8 cellular contexts compared by ENCODE assay signal in the genomic region with DNA sequence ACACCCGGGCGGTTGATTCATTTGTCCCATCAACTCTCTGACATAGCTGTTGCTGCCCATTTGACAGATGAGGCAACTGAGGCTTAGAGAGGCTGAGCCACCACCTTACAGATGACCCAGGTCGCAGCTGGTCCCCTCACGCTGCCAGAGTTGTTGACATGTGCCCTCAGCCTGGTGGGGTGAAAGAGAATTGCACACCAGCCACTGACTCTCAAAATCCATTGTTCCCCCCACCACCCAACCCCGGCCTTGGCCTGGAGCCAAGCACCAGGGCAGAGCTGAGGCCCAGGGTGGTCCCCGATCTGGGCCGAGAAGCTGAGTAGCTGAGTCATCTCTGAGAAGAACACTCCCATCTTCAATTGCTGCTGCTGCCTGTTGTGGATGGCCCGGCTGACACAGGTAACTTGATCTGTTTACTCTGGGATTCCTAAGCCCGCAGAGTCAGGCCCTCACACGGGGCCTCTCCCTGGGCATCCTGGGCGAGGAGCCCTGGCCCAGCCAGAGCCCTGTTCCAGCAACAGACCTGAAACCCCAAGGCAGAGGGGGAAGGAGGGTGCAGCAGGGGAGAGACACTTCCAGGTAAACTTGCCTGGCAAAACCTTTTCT. TPM values are rescaled to one million over a fixed set of nuclear protein-coding genes. Genes with fewer than 3 reads are reported as not detected.
DNase-seq lines count a peak whose midpoint lies in the region; ATAC-seq lines count a peak whose summit lies in the region.

No MANE protein-coding gene starts in this region.

- no peaks in the 10 kb centered on the region for H3K36me3 ChIP-seq in neuronal stem cell (replicated peaks in 1 of 2; ENCODE audit: control insufficient read depth in 2 of 2, insufficient read depth in 2 of 2, low read length in 2 of 2)

- no peak for ATAC-seq in GM21737 (IDR thresholded peaks at IDR 0.05; ENCODE audit: unreplicated experiment)

- peaks cover 0 to 8% of the 10 kb centered on the region in 2 donors for H3K4me1 ChIP-seq in neuronal stem cell (ENCODE audit: control insufficient read depth in 2 of 2, insufficient read depth in 1 of 2, low read depth in 1 of 2, low read length in 2 of 2)

- DNase-seq in GM03348 (ENCODE audit: low spot score) (peak; percentile 13), NCI-H2107 treated with DMSO at 0.1 percent for 48 hours (lab: John Stamatoyannopoulos, UW; ENCODE audit: unreplicated experiment) (peak; percentile 91), T47D (ENCODE audit: low read depth in 1 of 2, low spot score in 1 of 2) (peak; percentile 47 to 77), neuronal stem cell (ENCODE audit: low spot score) (no peak), NOMO-1 treated with DMSO at 0.1 percent for 48 hours (lab: John Stamatoyannopoulos, UW; ENCODE audit: unreplicated experiment) (no peak)
- DNase-seq in stimulated activated CD4-positive, alpha-beta T cell treated with anti-CD3 and anti-CD28 coated beads, Interleukin-12 subunit alpha, Interleukin-12 subunit beta, amount 100 ng/mL, for 4 hours = no peak
- DNase-seq in activated CD8-positive, alpha-beta memory T cell treated with anti-CD3 and anti-CD28 coated beads, Interleukin-2, amount 50 U/mL, for 48 hours = no peak

- H3K27ac ChIP-seq in neuronal stem cell (replicated peaks; ENCODE audit: low read length) = no peak overlapping the region

- H3K4me3 ChIP-seq in neuronal stem cell (ENCODE audit: low read length in 2 of 2) = no peak overlapping the region

- no peaks in the 10 kb centered on the region for H3K27me3 ChIP-seq in neuronal stem cell (ENCODE audit: control insufficient read depth in 3 of 3, insufficient read depth in 3 of 3, low read depth in 1 of 3, low read length in 3 of 3)

- H3K18ac ChIP-seq in neuronal stem cell (ENCODE audit: low read length) = peak overlapping the region; percentile 90

- H3K23ac ChIP-seq in neuronal stem cell (ENCODE audit: low read depth, low read length, poor library complexity) = peak overlapping the region; percentile 55

- H3K79me1 ChIP-seq in neuronal stem cell (ENCODE audit: low read depth, low read length) = peaks cover 8% of the 10 kb centered on the region

- no peak overlapping the region for H4K8ac ChIP-seq in neuronal stem cell (ENCODE audit: low read depth, low read length)

- H2BK120ac ChIP-seq in neuronal stem cell (ENCODE audit: low read depth, low read length) = no peak overlapping the region

- H2AFZ ChIP-seq in neuronal stem cell (ENCODE audit: low read length) = no peak overlapping the region

- H2BK12ac ChIP-seq in neuronal stem cell (ENCODE audit: low read length) = no peak overlapping the region

- no peak overlapping the region for H4K91ac ChIP-seq in neuronal stem cell (ENCODE audit: low read depth, low read length, poor library complexity)

- H2AK5ac ChIP-seq in neuronal stem cell (ENCODE audit: low read depth, low read length) = peak overlapping the region; percentile 8

- peak overlapping the region; percentile 11 for H3K4me2 ChIP-seq in neuronal stem cell (ENCODE audit: insufficient read depth, low read length, poor library complexity, severe bottlenecking)

- no peak overlapping the region for H2BK5ac ChIP-seq in neuronal stem cell (ENCODE audit: low read length)

- no peak overlapping the region for H3K9ac ChIP-seq in neuronal stem cell (ENCODE audit: low read depth, low read length, poor library complexity)

- H3K9me3 ChIP-seq in neuronal stem cell (replicated peaks in 1 of 2; ENCODE audit: control insufficient read depth in 2 of 2, insufficient read depth in 1 of 2, low read depth in 1 of 2, low read length in 2 of 2) = no peaks in the 10 kb centered on the region

- no peak overlapping the region for H2BK15ac ChIP-seq in neuronal stem cell (ENCODE audit: low read length)

- peak overlapping the region; percentile 82 for H3K14ac ChIP-seq in neuronal stem cell (ENCODE audit: low read length)

- H3K4ac ChIP-seq in neuronal stem cell (ENCODE audit: low read length) = no peak overlapping the region

- in situ Hi-C loops in T47D (cut with HindIII; ENCODE audit: low pct_unique_long_range_greater_than_20kb, low sequenced_read_pairs) = no loop called here

- WGBS in neuronal stem cell (ENCODE audit: extremely low coverage in 2 of 2, insufficient read length in 2 of 2, insufficient replicate concordance in 1 of 2), 2 donors = no CpG with 5 or more reads among the region's 11 CpGs

RNA-seq across cellular contexts. Expression of a gene that starts 27.5 kb away (rescaled TPM):
- polyA plus RNA-seq in neuronal stem cell (2013, experiment 1 of 2) = not detected
- not detected for polyA plus RNA-seq in neuronal stem cell (2013, experiment 2 of 2)

Comparison
In these comparisons a context has a peak if more than half of its experiments do, and no peak if none do; other contexts are left out.
1. DNase-seq: peak in GM03348 (single experiment), NCI-H2107 treated with DMSO at 0.1 percent for 48 hours (single experiment) and T47D (2 of 2); none in neuronal stem cell (single experiment), stimulated activated CD4-positive, alpha-beta T cell treated with anti-CD3 and anti-CD28 coated beads, Interleukin-12 subunit alpha, Interleukin-12 subunit beta, amount 100 ng/mL, for 4 hours (single experiment), NOMO-1 treated with DMSO at 0.1 percent for 48 hours (single experiment) and activated CD8-positive, alpha-beta memory T cell treated with anti-CD3 and anti-CD28 coated beads, Interleukin-2, amount 50 U/mL, for 48 hours (single experiment).